10 cellular contexts compared by ENCODE assay signal in genomic region chr4:9147368-9147767, GRCh38. TPM values are rescaled to one million over a fixed set of nuclear protein-coding genes. Genes with fewer than 3 reads are reported as not detected.
DNase-seq lines count a peak whose midpoint lies in the region; TF ChIP-seq lines count a peak whose summit lies in the region.
"Not testable (repeated sequence)": the region's sequence is repeated elsewhere in the genome, so short reads cannot be mapped to it uniquely, and the experiment has no call there.
"Had no signal": no experiment of that assay in that cellular context is flagged by ENCODE, and none has a peak within 500 bp of the region (broad histone marks: within the 10 kb centered on the region; RNA-seq: fewer than 3 reads in every experiment).

No MANE protein-coding gene starts in this region.

- peak overlapping the region; percentile 42 to 52 for H3K27ac ChIP-seq in mucosa of rectum (ENCODE audit: low read depth in 2 of 2, low read length in 2 of 2)
- not testable (repeated sequence) for H3K27ac ChIP-seq in thyroid gland

- H3K4me3 Mint-ChIP-seq in HFFc6, result not testable (repeated sequence)

- not testable (repeated sequence) for TF ChIP-seq POLR2A in thyroid gland (IDR thresholded peaks at IDR 0.05)

- H3K27me3 Mint-ChIP-seq in HFFc6 (ENCODE audit: insufficient read depth), result not testable (repeated sequence)

- not testable (repeated sequence) for TF ChIP-seq CTCF in HFFc6 (IDR thresholded peaks at IDR 0.05); epithelial cell of proximal tubule (conservative IDR thresholded peaks at IDR 0.05; ENCODE audit: low read depth, low read length); thyroid gland (IDR thresholded peaks at IDR 0.05)

- H3K9me3 ChIP-seq in mucosa of rectum (ENCODE audit: control insufficient read depth in 2 of 2, low read length in 2 of 2); thyroid gland: not testable (repeated sequence)

- in situ Hi-C loops in ACHN (cut with HindIII; ENCODE audit: low pct_ligation_motif_present, low pct_unique_long_range_greater_than_20kb, low sequenced_read_pairs), result not testable (repeated sequence)

- not testable (repeated sequence) for H3K4me3 ChIP-seq in epithelial cell of proximal tubule (ENCODE audit: low read depth, low read length); mucosa of rectum (ENCODE audit: low read length in 2 of 2); thyroid gland (replicated peaks in 1 of 3)

- H3K27me3 ChIP-seq in mucosa of rectum (ENCODE audit: control insufficient read depth in 2 of 2, insufficient read depth in 2 of 2, low read length in 2 of 2); thyroid gland: not testable (repeated sequence)

- H3K4me1 ChIP-seq in mucosa of rectum (ENCODE audit: control insufficient read depth in 2 of 2, insufficient read depth in 2 of 2, low read length in 2 of 2); thyroid gland: not testable (repeated sequence)

- H3K27ac Mint-ChIP-seq in HFFc6, result peak overlapping the region; percentile 22; the same call in 1 of the 2 replicates

- H3K4me1 Mint-ChIP-seq in HFFc6 (ENCODE audit: low read depth), result peaks cover 40% of the 10 kb centered on the region

- WGBS in thyroid gland, 2 donors, result 71 to 75% methylated on average over 4 of the region's 4 CpGs

- not testable (repeated sequence) for H3K36me3 ChIP-seq in mucosa of rectum (ENCODE audit: control insufficient read depth in 2 of 2, insufficient read depth in 2 of 2, low read length in 2 of 2); thyroid gland

- DNase-seq in ACHN, result peak; percentile 8
- not testable (repeated sequence) for DNase-seq in HFFc6
- peak; percentile 52 for DNase-seq in epithelial cell of proximal tubule (ENCODE audit: low read depth)
- DNase-seq in thyroid gland, result peak; percentile 16 to 23

- peaks cover 18% of the 10 kb centered on the region for H3K36me3 Mint-ChIP-seq in HFFc6 (ENCODE audit: low read depth)

- not testable (repeated sequence) for H3K9ac ChIP-seq in mucosa of rectum (ENCODE audit: low read depth in 1 of 2, low read length in 2 of 2)

- not testable (repeated sequence) for H3K9me3 Mint-ChIP-seq in HFFc6

- intact Hi-C loops in thyroid gland (cut with DNase I), result not testable (repeated sequence)

RNA-seq across cellular contexts. Expression of gene FAM90A26, which starts 22.8 kb away (rescaled TPM):
- total RNA-seq in HFFc6 (2021; fragmentation: NEBNext Ultra II Directional; extraction: Animal tissue kit (Norgen Biotek cat#: 25700)), result not detected
- total RNA-seq in epithelial cell of proximal tubule (not detected in 2 replicates), thyroid gland (not detected)
- total RNA-seq: A172; Calu3; CD4-positive, alpha-beta memory T cell; CD4-positive, CD25-positive, alpha-beta regulatory T cell; CD8-positive, alpha-beta memory T cell had no signal
